In genomic region chr7:22152690-22153089, GRCh38 we compare ENCODE assay signal across 20 cellular contexts.
DNase-seq lines count a peak whose midpoint lies in the region; ATAC-seq, FAIRE-seq and TF ChIP-seq lines count a peak whose summit lies in the region.
"Had no signal": no experiment of that assay in that cellular context is flagged by ENCODE, and none has a peak within 500 bp of the region (broad histone marks: within the 10 kb centered on the region; RNA-seq: fewer than 3 reads in every experiment).

No MANE protein-coding gene starts in this region.

- intact Hi-C loops in HepG2 (cut with micrococcal nuclease; ENCODE audit: unreplicated experiment) = no loop called here
- intact Hi-C loops in right lobe of liver (cut with DNase I) = no loop called here

- H3K4me3 ChIP-seq in HepG2 (replicated peaks in 1 of 3; ENCODE audit: insufficient read depth in 1 of 3, low read depth in 2 of 3, low read length in 3 of 3) (no peak overlapping the region), right lobe of liver (no peak overlapping the region), ectodermal cell (ENCODE audit: insufficient read depth, low read depth, low read length) (no peak overlapping the region), neuronal stem cell (ENCODE audit: low read length in 2 of 2) (no peak overlapping the region)
- H3K4me3 ChIP-seq: BLaER1, Peyer's patch had no signal

- CTCF ChIA-PET in HepG2 (lab: Yijun Ruan, JAX; ENCODE audit: low intra/inter-chr PET ratio, low total read pairs) = no interaction called here

- TF ChIP-seq CTCF in HepG2 (CRISPR knock-in tag; IDR thresholded peaks at IDR 0.05) (no peak), right lobe of liver (IDR thresholded peaks at IDR 0.05) (no peak)

- H3K18ac ChIP-seq in neuronal stem cell (ENCODE audit: low read length) = no peak overlapping the region

- H3K9me3 ChIP-seq in HepG2 (ENCODE audit: low read length) = no peaks in the 10 kb centered on the region
- H3K9me3 ChIP-seq in right lobe of liver = no peaks in the 10 kb centered on the region
- no peaks in the 10 kb centered on the region for H3K9me3 ChIP-seq in ectodermal cell (ENCODE audit: control insufficient read depth, low read length)
- H3K9me3 ChIP-seq in neuronal stem cell (replicated peaks in 1 of 2; ENCODE audit: control insufficient read depth in 2 of 2, insufficient read depth in 1 of 2, low read depth in 1 of 2, low read length in 2 of 2) = peaks cover 0 to 4% of the 10 kb centered on the region in 2 donors
- H3K9me3 ChIP-seq: BLaER1, Peyer's patch had no signal

- POLR2A ChIA-PET in HepG2 (lab: Yijun Ruan, JAX) = no interaction called here

- DNase-seq in HepG2 (ENCODE audit: low spot score) (no peak), right lobe of liver (no peak), neuronal stem cell (ENCODE audit: low spot score) (no peak), activated gamma-delta T cell treated with Interleukin-2 at 50 U/mL for 16 hours (no peak), T-helper 9 cell (no peak), C1 segment of cervical spinal cord (lab: John Stamatoyannopoulos, UW) (no peak)
- DNase-seq: CD4-positive, alpha-beta T cell; KBM-7; NCI-H1105 treated with DMSO at 0.1 percent for 48 hours; NCI-H146; NCI-H1930; NCI-H2107; NCI-H446 treated with DMSO at 0.1 percent for 48 hours; NCI-H82; Peyer's patch; SHP77 treated with DMSO at 0.1 percent for 48 hours had no signal

- H2AFZ ChIP-seq in HepG2 (ENCODE audit: low read length) (no peak overlapping the region), neuronal stem cell (ENCODE audit: low read length) (peak overlapping the region; percentile 53)

- no peaks in the 10 kb centered on the region for H3K79me2 ChIP-seq in HepG2 (ENCODE audit: insufficient read depth, low read length)

- BruUV-seq in HepG2 (replicated peaks; lab: Mats Ljungman, UMichigan) = no TSS peak

- no peaks in the 10 kb centered on the region for H3K79me1 ChIP-seq in neuronal stem cell (ENCODE audit: low read depth, low read length)

- H3K27me3 ChIP-seq in HepG2 (ENCODE audit: control insufficient read depth in 1 of 2, insufficient read depth in 2 of 2, low read length in 2 of 2) = no peaks in the 10 kb centered on the region
- no peaks in the 10 kb centered on the region for H3K27me3 ChIP-seq in right lobe of liver
- no peaks in the 10 kb centered on the region for H3K27me3 ChIP-seq in ectodermal cell (ENCODE audit: control insufficient read depth, insufficient read depth, low read length, poor library complexity, severe bottlenecking)
- H3K27me3 ChIP-seq in neuronal stem cell (ENCODE audit: control insufficient read depth in 3 of 3, insufficient read depth in 3 of 3, low read depth in 1 of 3, low read length in 3 of 3) = peaks cover 0 to 2% (median 0%) of the 10 kb centered on the region in 3 experiments
- H3K27me3 ChIP-seq: BLaER1, Peyer's patch had no signal

- H2BK15ac ChIP-seq in neuronal stem cell (ENCODE audit: low read length) = no peak overlapping the region

- H4K20me1 ChIP-seq in HepG2 (ENCODE audit: insufficient read depth, low read length) = no peaks in the 10 kb centered on the region
- H4K20me1 ChIP-seq: BLaER1 had no signal

- WGBS in HepG2 (ENCODE audit: low lambda C conversion rate) = 100% methylated on average over 3 of the region's 3 CpGs
- 83% methylated on average over 3 of the region's 3 CpGs for WGBS in right lobe of liver (ENCODE audit: insufficient coverage, low coverage, low lambda C conversion rate, missing lambda C conversion rate)
- WGBS in ectodermal cell, 2 experiments = 80 to 81% methylated on average over 3 of the region's 3 CpGs
- no CpG with 5 or more reads among the region's 3 CpGs for WGBS in neuronal stem cell (ENCODE audit: extremely low coverage in 2 of 2, insufficient read length in 2 of 2, insufficient replicate concordance in 1 of 2), 2 donors

- in situ Hi-C loops in HepG2 (cut with HindIII; ENCODE audit: extremely low pct_ligation_motif_present, low pct_unique_long_range_greater_than_20kb) = no loop called here

- no peak for TF ChIP-seq RAD21 in HepG2 (CRISPR knock-in tag; IDR thresholded peaks at IDR 0.05)

- H3K14ac ChIP-seq in neuronal stem cell (ENCODE audit: low read length) = no peak overlapping the region

- H3K4me1 ChIP-seq in HepG2 (ENCODE audit: insufficient read depth, low read length) (no peaks in the 10 kb centered on the region), right lobe of liver (peaks cover 0 to 2% (median 0%) of the 10 kb centered on the region in 4 donors), ectodermal cell (ENCODE audit: control insufficient read depth, insufficient read depth, low read length) (peaks cover 32% of the 10 kb centered on the region), neuronal stem cell (ENCODE audit: control insufficient read depth in 2 of 2, insufficient read depth in 1 of 2, low read depth in 1 of 2, low read length in 2 of 2) (peaks cover 13 to 27% of the 10 kb centered on the region in 2 donors)
- H3K4me1 ChIP-seq: Peyer's patch had no signal

- H3K36me3 ChIP-seq in HepG2 (replicated peaks in 1 of 2; ENCODE audit: control insufficient read depth in 1 of 2, insufficient read depth in 2 of 2, low read length in 2 of 2) (peaks cover 23 to 71% of the 10 kb centered on the region in 2 experiments), right lobe of liver (peaks cover 0 to 30% (median 7%) of the 10 kb centered on the region in 4 donors), ectodermal cell (ENCODE audit: control insufficient read depth, insufficient read depth, low read length) (no peaks in the 10 kb centered on the region), neuronal stem cell (replicated peaks in 1 of 2; ENCODE audit: control insufficient read depth in 2 of 2, insufficient read depth in 2 of 2, low read length in 2 of 2) (peaks cover 0 to 51% of the 10 kb centered on the region in 2 donors)

- H4K91ac ChIP-seq in neuronal stem cell (ENCODE audit: low read depth, low read length, poor library complexity) = no peak overlapping the region

- H3K4ac ChIP-seq in neuronal stem cell (ENCODE audit: low read length) = no peak overlapping the region

- TF ChIP-seq POLR2A in HepG2 (IDR thresholded peaks at IDR 0.05; ENCODE audit: insufficient read depth in 1 of 2, low read depth in 2 of 2, low read length in 2 of 2) (no peak), right lobe of liver (IDR thresholded peaks at IDR 0.05) (no peak)

- H3K4me2 ChIP-seq in HepG2 (ENCODE audit: low read depth, low read length) (no peak overlapping the region), neuronal stem cell (ENCODE audit: insufficient read depth, low read length, poor library complexity, severe bottlenecking) (no peak overlapping the region)

- H2AK5ac ChIP-seq in neuronal stem cell (ENCODE audit: low read depth, low read length) = no peak overlapping the region

- no peak overlapping the region for H4K8ac ChIP-seq in neuronal stem cell (ENCODE audit: low read depth, low read length)

- FAIRE-seq in HepG2 (lab: Jason Lieb, UNC) = no peak
- FAIRE-seq: H1 had no signal

- H3K9ac ChIP-seq in HepG2 (ENCODE audit: insufficient read depth, low read depth, low read length) (no peak overlapping the region), neuronal stem cell (ENCODE audit: low read depth, low read length, poor library complexity) (no peak overlapping the region)
- H3K9ac ChIP-seq: BLaER1 had no signal

- H2BK12ac ChIP-seq in neuronal stem cell (ENCODE audit: low read length) = no peak overlapping the region

- H3K27ac ChIP-seq in HepG2 (ENCODE audit: extremely low read length, insufficient read depth, low read length) (no peak overlapping the region), right lobe of liver (no peak overlapping the region), ectodermal cell (ENCODE audit: insufficient read depth, low read depth, low read length, poor library complexity, severe bottlenecking) (peak overlapping the region; percentile 44), neuronal stem cell (replicated peaks; ENCODE audit: low read length) (peak overlapping the region; percentile 73)
- H3K27ac ChIP-seq: BLaER1, Peyer's patch had no signal

- H3K23ac ChIP-seq in neuronal stem cell (ENCODE audit: low read depth, low read length, poor library complexity) = no peak overlapping the region

- H2BK120ac ChIP-seq in neuronal stem cell (ENCODE audit: low read depth, low read length) = no peak overlapping the region

- no peak overlapping the region for H2BK5ac ChIP-seq in neuronal stem cell (ENCODE audit: low read length)

- ATAC-seq in HepG2 = no peak
- ATAC-seq in right lobe of liver = no peak
- ATAC-seq: HCT116 had no signal

- no peak for TF ChIP-seq EP300 in HepG2 (IDR thresholded peaks at IDR 0.05; ENCODE audit: low read depth in 2 of 2, low read length in 2 of 2)
- no peak for TF ChIP-seq EP300 in HepG2 (CRISPR knock-in tag; IDR thresholded peaks at IDR 0.05; ENCODE audit: borderline replicate concordance)

TF ChIP-seq in HepG2, 621 proteins besides CTCF, POLR2A, EP300 and RAD21:
- 0 out of 2 replicates have a peak, but pooled peaks have one; percentile 12 for TF ChIP-seq LCORL (IDR thresholded peaks at IDR 0.05)
- TF ChIP-seq LCORL (CRISPR knock-in tag; IDR thresholded peaks at IDR 0.05) = no peak
- TF ChIP-seq SALL1 (CRISPR knock-in tag; IDR thresholded peaks at IDR 0.05) = no peak

Comparison
In these comparisons a context has a peak if more than half of its experiments do, and no peak if none do; other contexts are left out.
1. H3K27ac ChIP-seq: peak in ectodermal cell (single experiment) and neuronal stem cell (single experiment); none in HepG2 (single experiment) and right lobe of liver (0 of 3).